ENCODE assay signal across 8 cellular contexts in genomic region chr20:32355907-32356676, GRCh38. TPM values are rescaled to one million over a fixed set of nuclear protein-coding genes. Genes with fewer than 3 reads are reported as not detected.
DNase-seq lines count a peak whose midpoint lies in the region; ATAC-seq and TF ChIP-seq lines count a peak whose summit lies in the region.
"Not testable (repeated sequence)": the region's sequence is repeated elsewhere in the genome, so short reads cannot be mapped to it uniquely, and the experiment has no call there.

No MANE protein-coding gene starts in this region.

- ATAC-seq in activated T-cell treated with anti-CD3 and anti-CD28 coated beads, Interleukin-2, amount 50 U/mL, for 72 hours (replicated peaks in 1 of 2) = not testable (repeated sequence)

- H3K9me3 ChIP-seq in breast epithelium = not testable (repeated sequence)

- not testable (repeated sequence) for H3K4me1 ChIP-seq in breast epithelium

- peaks cover 8 to 22% of the 10 kb centered on the region in 2 donors for H3K36me3 Mint-ChIP-seq in activated T-cell treated with anti-CD3 and anti-CD28 coated beads, Interleukin-2, amount 50 U/mL, for 72 hours (ENCODE audit: insufficient read depth in 2 of 2)

- not testable (repeated sequence) for H3K27me3 Mint-ChIP-seq in activated T-cell treated with anti-CD3 and anti-CD28 coated beads, Interleukin-2, amount 50 U/mL, for 72 hours (ENCODE audit: low read depth)

- POLR2A ChIA-PET in RWPE1 (lab: Yijun Ruan, JAX; ENCODE audit: low non-redundant PET) = not testable (repeated sequence)

- CTCF ChIA-PET in RWPE1 (lab: Yijun Ruan, JAX) = not testable (repeated sequence)

- H3K27ac ChIP-seq in 22Rv1 (0 out of 2 replicates have a peak overlapping the region, but pooled peaks have one; percentile 90), RWPE1 (peak overlapping the region; percentile 72), breast epithelium (peak overlapping the region; percentile 9 to 97)

- intact Hi-C loops in breast epithelium (cut with DNase I; ENCODE audit: low total_unique reads) = not testable (repeated sequence)

- not testable (repeated sequence) for H3K4me3 ChIP-seq in breast epithelium

- not testable (repeated sequence) for TF ChIP-seq CTCF in 22Rv1 (IDR thresholded peaks at IDR 0.05); RWPE1 (conservative IDR thresholded peaks at IDR 0.05; ENCODE audit: low read depth); breast epithelium (IDR thresholded peaks at IDR 0.05)

- in situ Hi-C loops in Caki2 (cut with HindIII; ENCODE audit: low pct_unique_long_range_greater_than_20kb, low sequenced_read_pairs) = not testable (repeated sequence)

- not testable (repeated sequence) for H3K36me3 ChIP-seq in breast epithelium

- peaks cover 69% of the 10 kb centered on the region for H3K4me1 Mint-ChIP-seq in activated T-cell treated with anti-CD3 and anti-CD28 coated beads, Interleukin-2, amount 50 U/mL, for 72 hours (ENCODE audit: low read depth)

- H3K9me3 Mint-ChIP-seq in activated T-cell treated with anti-CD3 and anti-CD28 coated beads, Interleukin-2, amount 50 U/mL, for 72 hours = not testable (repeated sequence)

- peak overlapping the region; percentile 98 for H3K27ac Mint-ChIP-seq in activated T-cell treated with anti-CD3 and anti-CD28 coated beads, Interleukin-2, amount 50 U/mL, for 72 hours

- H3K27me3 ChIP-seq in breast epithelium = not testable (repeated sequence)

- peak overlapping the region; percentile 88 to 90 for H3K4me3 Mint-ChIP-seq in activated T-cell treated with anti-CD3 and anti-CD28 coated beads, Interleukin-2, amount 50 U/mL, for 72 hours

- DNase-seq in Caki2 (ENCODE audit: low read depth) (peak; percentile 44), HS-27A (ENCODE audit: low read depth) (peak; percentile 93), islet precursor cell (peak; percentile 57), renal cortical epithelial cell (ENCODE audit: low read depth) (peak; percentile 42)
- not testable (repeated sequence) for DNase-seq in RWPE1 (ENCODE audit: low spot score); activated T-cell treated with anti-CD3 and anti-CD28 coated beads, Interleukin-2, amount 50 U/mL, for 72 hours; breast epithelium (ENCODE audit: low spot score in 2 of 2)

- not testable (repeated sequence) for TF ChIP-seq POLR2A in breast epithelium (IDR thresholded peaks at IDR 0.05)

RNA-seq across cellular contexts. Expression of gene ASXL1, which starts 2.0 kb away (rescaled TPM):
- total RNA-seq in Caki2 (2014; rRNA removed; shearing (Covaris generic); ENCODE audit: low replicate concordance) = 17.3 and 25.7 TPM in 2 replicates
- 100 to 1,000 TPM; 158 to 168 TPM for total RNA-seq in activated T-cell treated with anti-CD3 and anti-CD28 coated beads, Interleukin-2, amount 50 U/mL, for 72 hours
- total RNA-seq in breast epithelium = 100 to 1,000 TPM in 1 of 3 donors, 10 to 100 TPM in 2; 73.3 to 102 (median 97.3) TPM
- total RNA-seq in renal cortical epithelial cell = 27.1 and 54.8 TPM in 2 replicates
